In genomic region chr11:88819616-88820015, GRCh38 we compare ENCODE assay signal across 8 cellular contexts.
"Had no signal": no experiment of that assay in that cellular context is flagged by ENCODE, and none has a peak within 500 bp of the region (broad histone marks: within the 10 kb centered on the region; RNA-seq: fewer than 3 reads in every experiment).

No MANE protein-coding gene starts in this region.

- DNase-seq: GM23248, GOT3, H7, H9, HCEC 1CT, HFFc6 had no signal

- ATAC-seq: GM23338, HCT116 had no signal
